ENCODE assay signal across 8 cellular contexts in the genomic region with DNA sequence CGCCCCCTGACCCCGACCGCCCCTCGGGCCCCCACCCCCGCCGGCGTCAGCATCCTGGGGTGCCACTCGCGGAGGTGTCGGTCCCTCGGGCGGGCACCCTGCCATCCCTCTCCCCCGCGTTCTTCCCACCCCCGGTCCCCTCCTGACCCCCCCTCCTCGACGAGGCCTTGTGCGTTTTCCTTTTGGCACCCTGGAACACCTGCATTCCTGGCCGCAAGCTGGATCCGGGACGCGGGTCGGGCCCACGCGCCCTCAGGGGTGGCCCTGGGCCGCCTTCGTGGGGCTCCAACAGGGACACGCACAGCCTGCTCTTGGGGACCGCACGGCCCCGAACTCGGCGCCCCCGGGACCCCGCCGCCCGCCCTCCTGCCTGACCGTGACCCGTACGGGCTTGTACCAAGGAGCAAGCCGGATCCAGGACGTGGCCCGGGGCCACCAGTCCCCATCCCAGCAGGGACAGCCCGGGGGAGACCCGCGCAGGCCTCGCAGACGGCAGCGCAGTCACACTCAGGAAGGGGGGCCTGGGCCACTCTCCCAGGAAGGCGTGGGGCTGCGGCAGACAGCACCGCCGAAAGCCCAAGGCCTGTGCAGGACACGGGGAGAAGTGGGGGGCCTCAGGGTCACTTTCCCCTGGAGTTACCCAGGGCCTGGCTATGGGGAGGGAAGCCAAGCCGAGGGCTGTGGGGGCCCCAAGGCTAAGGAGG. TPM values are rescaled to one million over a fixed set of nuclear protein-coding genes. Genes with fewer than 3 reads are reported as not detected.
DNase-seq lines count a peak whose midpoint lies in the region; ATAC-seq and TF ChIP-seq lines count a peak whose summit lies in the region.

No MANE protein-coding gene starts in this region.

- POLR2A ChIA-PET in T-cell (lab: Charles Lee): no interaction called here

- TF ChIP-seq CTCF in GM12875 (IDR thresholded peaks at IDR 0.05; ENCODE audit: borderline replicate concordance, insufficient read depth, low read depth, low read length): no peak
- no peak for TF ChIP-seq CTCF in fibroblast of pulmonary artery (IDR thresholded peaks at IDR 0.05; ENCODE audit: low read length, missing control alignments)
- TF ChIP-seq CTCF in progenitor cell of endocrine pancreas (IDR thresholded peaks at IDR 0.05; ENCODE audit: unreplicated experiment): no peak

- H3K4me1 Mint-ChIP-seq in T-cell (peaks cover 4 to 16% (median 16%) of the 10 kb centered on the region in 3 donors), progenitor cell of endocrine pancreas (ENCODE audit: low read depth) (peaks cover 12% of the 10 kb centered on the region)

- H3K9me3 Mint-ChIP-seq in T-cell: no peaks in the 10 kb centered on the region
- peaks cover 4% of the 10 kb centered on the region for H3K9me3 Mint-ChIP-seq in progenitor cell of endocrine pancreas (ENCODE audit: low read depth)

- CTCF ChIA-PET in T-cell (lab: Charles Lee): no interaction called here

- DNase-seq in T-cell (peak in 6 of 34 experiments; percentile 3 to 34 (median 18)), fibroblast of pulmonary artery (ENCODE audit: low read depth) (no peak), progenitor cell of endocrine pancreas (ENCODE audit: low spot score, unreplicated experiment) (peak; percentile 10), LoVo (ENCODE audit: low spot score) (no peak), H4 (ENCODE audit: low spot score) (no peak), NCI-H1105 treated with DMSO at 0.1 percent for 48 hours (lab: John Stamatoyannopoulos, UW) (no peak)

- H3K27me3 Mint-ChIP-seq in T-cell (no peaks in the 10 kb centered on the region), progenitor cell of endocrine pancreas (peaks cover 8% of the 10 kb centered on the region)

- H3K27ac Mint-ChIP-seq in T-cell: no peak overlapping the region
- no peak overlapping the region for H3K27ac Mint-ChIP-seq in progenitor cell of endocrine pancreas

- H3K36me3 Mint-ChIP-seq in T-cell (no peaks in the 10 kb centered on the region), progenitor cell of endocrine pancreas (ENCODE audit: insufficient read depth) (no peaks in the 10 kb centered on the region)

- peak overlapping the region; percentile 49 to 73 (median 59) for H3K4me3 Mint-ChIP-seq in T-cell
- peak overlapping the region; percentile 65 for H3K4me3 Mint-ChIP-seq in progenitor cell of endocrine pancreas (ENCODE audit: low read depth)

- peak in 3 of 4 experiments; percentile 1 to 8 (median 2) for ATAC-seq in T-cell (replicated peaks in 1 of 4)
- no peak for ATAC-seq in GM19463 (IDR thresholded peaks at IDR 0.05; ENCODE audit: unreplicated experiment)

- H3K4me3 ChIP-seq in GM12875 (ENCODE audit: low read depth, low read length) (peak overlapping the region; percentile 67), fibroblast of pulmonary artery (replicated peaks; ENCODE audit: low read depth, low read length) (peak overlapping the region; percentile 55)

RNA-seq across cellular contexts. Expression of a gene that starts 0.6 kb away (rescaled TPM):
- total RNA-seq in T-cell (10 to 100 TPM; 10.4 to 19.2 (median 16.4) TPM), progenitor cell of endocrine pancreas (25.6 and 28.5 TPM in 2 replicates)
- total RNA-seq in H4 (2014; rRNA removed; shearing (Covaris generic)): 16.3 and 18.2 TPM in 2 replicates
